9 cellular contexts compared by ENCODE assay signal in the genomic region with DNA sequence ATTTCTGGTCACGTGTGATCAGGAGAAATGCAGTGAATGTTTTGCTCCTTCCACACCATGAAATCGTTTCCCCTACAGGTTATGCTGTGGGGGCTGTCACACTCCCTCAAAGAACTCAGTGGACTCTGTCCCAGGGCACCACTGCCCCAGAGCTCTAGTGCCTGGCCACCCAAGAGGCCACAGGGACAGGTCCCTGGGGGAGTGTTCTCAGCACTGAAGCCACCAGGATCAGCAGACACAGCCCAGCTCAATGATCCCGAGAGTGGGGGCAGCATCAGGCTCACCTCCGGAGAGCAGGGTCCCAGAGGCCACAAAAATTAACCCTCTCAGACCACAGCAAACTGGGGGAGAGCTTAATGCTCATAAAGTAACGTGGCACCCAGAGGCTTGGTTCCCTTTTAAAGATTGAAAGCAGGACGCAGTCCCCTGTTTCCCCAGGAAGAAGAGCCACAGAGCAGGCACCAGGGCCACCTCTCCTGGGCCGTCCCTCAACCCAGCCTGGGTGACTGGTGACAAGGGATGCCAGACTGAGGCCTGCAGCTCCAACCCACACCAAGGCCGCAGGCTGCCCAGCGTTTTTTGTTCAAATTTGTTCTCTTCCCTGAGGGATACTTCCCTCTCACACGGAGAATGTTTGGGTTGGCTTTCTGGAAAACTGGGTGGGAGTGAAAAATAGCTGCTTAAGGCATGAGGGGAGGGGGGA.
"Had no signal": no experiment of that assay in that cellular context is flagged by ENCODE, and none has a peak within 500 bp of the region (broad histone marks: within the 10 kb centered on the region; RNA-seq: fewer than 3 reads in every experiment).

No MANE protein-coding gene starts in this region.

- DNase-seq: activated CD4-positive, alpha-beta T cell treated with anti-CD3 and anti-CD28 coated beads, Interleukin-2, amount 50 U/mL, for 1 hour; glutamatergic neuron; immature natural killer cell; natural killer cell; pancreas; stimulated activated CD4-positive, alpha-beta T cell treated with anti-CD3 and anti-CD28 coated beads, Interleukin-1b, Interleukin-23, amount 100 ng/mL, for 48 hours; substantia nigra had no signal

- ATAC-seq: natural killer cell; pancreas; stimulated activated memory B cell treated with anti-CD40 and anti-IgM and Interleukin-4, amounts not matched to agents 10 μg/mL and 1 μg/mL and 100 μg/mL, for 72 hours had no signal

- H3K4me3 ChIP-seq: lung, pancreas had no signal

- H3K27me3 ChIP-seq: pancreas had no signal

- H3K9me3 ChIP-seq: pancreas had no signal

- H3K27ac ChIP-seq: pancreas had no signal

- H3K36me3 ChIP-seq: pancreas had no signal
